ENCODE assay signal across 8 cellular contexts in genomic region chr7:126700807-126701604, GRCh38.
DNase-seq lines count a peak whose midpoint lies in the region; ATAC-seq and TF ChIP-seq lines count a peak whose summit lies in the region.

No MANE protein-coding gene starts in this region.

- DNase-seq in left cardiac atrium = no peak
- DNase-seq in Right ventricle myocardium superior = no peak
- DNase-seq in NB4 (ENCODE audit: low read depth) = peak; percentile 97
- DNase-seq in SW480 (ENCODE audit: low spot score) = peak; percentile 97
- peak; percentile 98 for DNase-seq in choroid plexus epithelial cell (ENCODE audit: low read depth)
- DNase-seq in medulla oblongata (ENCODE audit: extremely low spot score) = no peak

- no peak overlapping the region for H3K4me3 Mint-ChIP-seq in nephron

- TF ChIP-seq CTCF in NB4 (IDR thresholded peaks at IDR 0.05; ENCODE audit: low read depth, low read length) (no peak), choroid plexus epithelial cell (conservative IDR thresholded peaks at IDR 0.05; ENCODE audit: low read depth, low read length) (no peak), nephron (IDR thresholded peaks at IDR 0.05; ENCODE audit: unreplicated experiment in 3 of 3) (no peak)

- H3K27me3 Mint-ChIP-seq in nephron (ENCODE audit: low read depth) = no peaks in the 10 kb centered on the region

- TF ChIP-seq POLR2A in NB4 (IDR thresholded peaks at IDR 0.05; ENCODE audit: extremely low read depth, insufficient read length) = no peak

- intact Hi-C loops in left cardiac atrium (cut with DNase I) = no loop called here
- intact Hi-C loops in Right ventricle myocardium superior (cut with DNase I) = no loop called here

- H3K4me3 ChIP-seq in NB4 (ENCODE audit: low read depth, low read length) = no peak overlapping the region
- H3K4me3 ChIP-seq in choroid plexus epithelial cell (ENCODE audit: low read depth, low read length) = peak overlapping the region; percentile 12

- H3K4me1 Mint-ChIP-seq in nephron = peaks cover 5% of the 10 kb centered on the region

- no peaks in the 10 kb centered on the region for H3K36me3 Mint-ChIP-seq in nephron (ENCODE audit: low read depth)

- no peaks in the 10 kb centered on the region for H3K9me3 Mint-ChIP-seq in nephron

- ATAC-seq in left cardiac atrium (peak; percentile 34 to 68), Right ventricle myocardium superior (ENCODE audit: poor library complexity) (no peak), HG02642 (IDR thresholded peaks at IDR 0.05; ENCODE audit: poor library complexity, unreplicated experiment) (peak; percentile 85)

- peak overlapping the region in 2 of 3 experiments; percentile 18 to 34 for H3K27ac Mint-ChIP-seq in nephron

Comparison
In these comparisons a context has a peak if more than half of its experiments do, and no peak if none do; other contexts are left out.
1. DNase-seq: peak in NB4 (single experiment), SW480 (single experiment) and choroid plexus epithelial cell (single experiment); none in left cardiac atrium (single experiment), Right ventricle myocardium superior (single experiment) and medulla oblongata (single experiment).